Comparison of ENCODE assay signal across 8 cellular contexts in the genomic region with DNA sequence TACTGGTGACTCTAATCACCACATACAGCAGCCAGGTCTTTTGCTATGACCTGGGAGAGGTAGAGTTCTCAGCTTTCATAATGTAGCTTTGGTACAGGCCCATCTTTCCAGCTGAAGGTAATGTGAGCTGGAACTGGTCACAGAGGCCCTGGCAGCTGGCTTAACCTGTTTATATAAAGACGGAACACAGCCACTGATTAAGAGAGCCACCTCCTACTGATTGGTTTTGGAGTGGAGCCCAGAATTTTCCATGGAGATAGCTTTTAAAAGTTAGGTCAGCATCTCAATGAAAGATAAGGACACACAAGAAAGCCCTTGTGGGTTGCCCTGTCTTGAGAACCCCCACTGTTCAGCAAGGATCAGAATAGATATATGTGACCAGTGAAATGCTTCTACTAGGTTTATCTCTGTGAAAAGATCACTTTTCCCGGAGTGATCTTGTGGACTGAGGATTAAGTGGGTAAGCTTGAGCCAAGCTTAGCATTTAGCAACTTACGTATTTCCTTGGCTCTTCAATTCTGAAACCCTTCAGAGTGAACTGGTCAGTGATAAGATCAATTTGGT.
A peak's percentile ranks its signal among the peaks of the same experiment; 100 is the strongest.
DNase-seq lines count a peak whose midpoint lies in the region; ATAC-seq and TF ChIP-seq lines count a peak whose summit lies in the region.

No MANE protein-coding gene starts in this region.

- H3K4me1 ChIP-seq in right cardiac atrium (ENCODE audit: control insufficient read depth, insufficient read depth, low read length) (peaks cover 3% of the 10 kb centered on the region), thyroid gland (peaks cover 31 to 61% of the 10 kb centered on the region in 2 donors), Karpas-422 (ENCODE audit: low read length) (no peaks in the 10 kb centered on the region)

- H3K79me2 ChIP-seq in Karpas-422 (ENCODE audit: low read length) = no peaks in the 10 kb centered on the region

- DNase-seq in M059J (ENCODE audit: low read depth) (peak; percentile 98), SHP77 (lab: John Stamatoyannopoulos, UW) (peak; percentile 46 to 50), right cardiac atrium (no peak), thyroid gland (peak; percentile 71), germinal center (ENCODE audit: low spot score) (no peak), Karpas-422 (no peak), T-helper 2 cell (no peak)
- no peak for DNase-seq in activated CD4-positive, alpha-beta T cell treated with anti-CD3 and anti-CD28 coated beads, Interleukin-2, amount 50 U/mL, for 1 hour

- H3K9me2 ChIP-seq in Karpas-422 (replicated peaks; ENCODE audit: insufficient read depth, low read length) = no peaks in the 10 kb centered on the region

- intact Hi-C loops in right cardiac atrium (cut with DNase I) (no loop called here), thyroid gland (cut with DNase I) (no loop called here)

- H3K4me3 ChIP-seq in right cardiac atrium (ENCODE audit: low read length) = no peak overlapping the region
- H3K4me3 ChIP-seq in thyroid gland (replicated peaks in 1 of 3) = no peak overlapping the region
- no peak overlapping the region for H3K4me3 ChIP-seq in Karpas-422 (ENCODE audit: low read length)

- ATAC-seq in right cardiac atrium = peak; percentile 61 to 80

- no peak overlapping the region for H3K27ac ChIP-seq in right cardiac atrium (ENCODE audit: low read length)
- peak overlapping the region; percentile 48 to 77 (median 72) for H3K27ac ChIP-seq in thyroid gland
- H3K27ac ChIP-seq in Karpas-422 (ENCODE audit: low read length) = no peak overlapping the region

- no peak for TF ChIP-seq POLR2A in thyroid gland (IDR thresholded peaks at IDR 0.05)

- H4K20me1 ChIP-seq in Karpas-422 (ENCODE audit: insufficient read depth, low read depth, low read length) = no peaks in the 10 kb centered on the region

- no peak overlapping the region for H2AFZ ChIP-seq in Karpas-422 (ENCODE audit: low read length)

- H3K36me3 ChIP-seq in thyroid gland = no peaks in the 10 kb centered on the region
- no peaks in the 10 kb centered on the region for H3K36me3 ChIP-seq in Karpas-422 (ENCODE audit: insufficient read depth, low read length)

- H3K27me3 ChIP-seq in right cardiac atrium (ENCODE audit: control insufficient read depth, insufficient read depth) (no peaks in the 10 kb centered on the region), thyroid gland (no peaks in the 10 kb centered on the region), Karpas-422 (ENCODE audit: low read length) (no peaks in the 10 kb centered on the region)

- 27% methylated on average over 3 of the region's 3 CpGs for WGBS in right cardiac atrium
- 16 to 17% methylated on average over 3 of the region's 3 CpGs for WGBS in thyroid gland, 2 donors

- no peaks in the 10 kb centered on the region for H3K9me3 ChIP-seq in right cardiac atrium (ENCODE audit: control insufficient read depth, low read length)
- H3K9me3 ChIP-seq in thyroid gland = no peaks in the 10 kb centered on the region
- H3K9me3 ChIP-seq in Karpas-422 (ENCODE audit: low read length) = no peaks in the 10 kb centered on the region

- no peak overlapping the region for H3K4me2 ChIP-seq in Karpas-422 (ENCODE audit: low read depth, low read length, poor library complexity, severe bottlenecking)

- TF ChIP-seq CTCF in thyroid gland (IDR thresholded peaks at IDR 0.05) = no peak

- H3K9ac ChIP-seq in Karpas-422 (ENCODE audit: low read length) = no peak overlapping the region

Comparison
In these comparisons a context has a peak if more than half of its experiments do, and no peak if none do; other contexts are left out.
1. DNase-seq: peak in M059J (single experiment), SHP77 (2 of 2) and thyroid gland (2 of 2); none in right cardiac atrium (0 of 3), germinal center (single experiment), activated CD4-positive, alpha-beta T cell treated with anti-CD3 and anti-CD28 coated beads, Interleukin-2, amount 50 U/mL, for 1 hour (single experiment), Karpas-422 (single experiment) and T-helper 2 cell (0 of 5).
2. H3K27ac ChIP-seq: peak in thyroid gland (3 of 3); none in right cardiac atrium (single experiment) and Karpas-422 (single experiment).